ENCODE assay signal across 9 cellular contexts in genomic region chr20:64078934-64079272, GRCh38. TPM values are rescaled to one million over a fixed set of nuclear protein-coding genes. Genes with fewer than 3 reads are reported as not detected.
DNase-seq lines count a peak whose midpoint lies in the region; ATAC-seq and TF ChIP-seq lines count a peak whose summit lies in the region.
"Had no signal": no experiment of that assay in that cellular context is flagged by ENCODE, and none has a peak within 500 bp of the region (broad histone marks: within the 10 kb centered on the region; RNA-seq: fewer than 3 reads in every experiment).

No MANE protein-coding gene starts in this region.

- DNase-seq in SJSA1 (ENCODE audit: low read depth in 1 of 2, low spot score in 2 of 2) = no peak
- no peak for DNase-seq in fibroblast of lung (ENCODE audit: low read depth in 2 of 2)
- DNase-seq in psoas muscle = no peak
- no peak for DNase-seq in stimulated activated CD4-positive, alpha-beta T cell treated with anti-CD3 and anti-CD28 coated beads, Interleukin-12 subunit alpha, Interleukin-12 subunit beta, amount 100 ng/mL, for 4 hours
- DNase-seq in COLO668 (lab: John Stamatoyannopoulos, UW; ENCODE audit: unreplicated experiment) = no peak

- H4K20me1 ChIP-seq in DOHH2 (ENCODE audit: control insufficient read depth, insufficient read depth, low read depth, low read length) (no peaks in the 10 kb centered on the region), fibroblast of lung (ENCODE audit: control insufficient read depth, extremely low read depth, insufficient read depth, low read length) (no peaks in the 10 kb centered on the region)

- ATAC-seq in psoas muscle (no peak), HG02798 (IDR thresholded peaks at IDR 0.05; ENCODE audit: poor library complexity, unreplicated experiment) (no peak), HG02642 (IDR thresholded peaks at IDR 0.05; ENCODE audit: poor library complexity, unreplicated experiment) (no peak)

- peak overlapping the region; percentile 89 for H3K27ac ChIP-seq in DOHH2 (ENCODE audit: low read depth, low read length)
- no peak overlapping the region for H3K27ac ChIP-seq in SJSA1
- H3K27ac ChIP-seq in fibroblast of lung (ENCODE audit: insufficient read depth, low read length) = no peak overlapping the region
- peak overlapping the region; percentile 42 for H3K27ac ChIP-seq in psoas muscle

- H2AFZ ChIP-seq in fibroblast of lung (ENCODE audit: low read length) = no peak overlapping the region

- H3F3A ChIP-seq in DOHH2 (ENCODE audit: control insufficient read depth, insufficient read depth) = peaks cover 23% of the 10 kb centered on the region

- no peaks in the 10 kb centered on the region for H3K9me2 ChIP-seq in DOHH2 (replicated peaks; ENCODE audit: control insufficient read depth, low read length)

- H3K27me3 ChIP-seq in DOHH2 (ENCODE audit: control insufficient read depth, low read length) (peaks cover 13% of the 10 kb centered on the region), SJSA1 (replicated peaks) (peaks cover 10% of the 10 kb centered on the region), fibroblast of lung (ENCODE audit: control insufficient read depth, insufficient read depth, low read length) (peaks cover 4% of the 10 kb centered on the region), psoas muscle (ENCODE audit: insufficient read depth in 3 of 3, low read length in 2 of 3) (peaks cover 0 to 15% (median 2%) of the 10 kb centered on the region in 3 donors)

- intact Hi-C loops in psoas muscle (cut with DNase I) = no loop called here

- 22 to 45% (median 27%) methylated on average over 4 of the region's 4 CpGs for WGBS in psoas muscle, 3 donors

- H3K79me2 ChIP-seq in DOHH2 (ENCODE audit: control insufficient read depth, low read length) (peaks cover 25% of the 10 kb centered on the region), fibroblast of lung (ENCODE audit: control insufficient read depth, insufficient read depth, low read length) (no peaks in the 10 kb centered on the region)

- H3K36me3 ChIP-seq in DOHH2 (ENCODE audit: control insufficient read depth, low read length) = peaks cover 40% of the 10 kb centered on the region
- H3K36me3 ChIP-seq in SJSA1 = peaks cover 14% of the 10 kb centered on the region
- no peaks in the 10 kb centered on the region for H3K36me3 ChIP-seq in fibroblast of lung (ENCODE audit: control insufficient read depth, insufficient read depth, low read length)
- H3K36me3 ChIP-seq in psoas muscle (ENCODE audit: insufficient read depth in 1 of 2, low read depth in 1 of 2) = peaks cover 0 to 1% of the 10 kb centered on the region in 2 donors

- TF ChIP-seq CTCF in DOHH2 (IDR thresholded peaks at IDR 0.05; ENCODE audit: low read depth, low read length, poor library complexity, severe bottlenecking) (no peak), fibroblast of lung (conservative IDR thresholded peaks at IDR 0.05 in 1 of 2, IDR thresholded peaks at IDR 0.05 in 1 of 2; ENCODE audit: low read depth in 1 of 2, low read length in 2 of 2) (no peak), psoas muscle (IDR thresholded peaks at IDR 0.05) (no peak)

- peak overlapping the region; percentile 55 for H3K9ac ChIP-seq in fibroblast of lung (ENCODE audit: insufficient read depth, low read length)

- H3K9me3 ChIP-seq in DOHH2 (ENCODE audit: control insufficient read depth, insufficient read depth, low read length) (no peaks in the 10 kb centered on the region), SJSA1 (replicated peaks) (no peaks in the 10 kb centered on the region), fibroblast of lung (ENCODE audit: control insufficient read depth, insufficient read depth, low read depth, low read length) (no peaks in the 10 kb centered on the region), psoas muscle (no peaks in the 10 kb centered on the region)

- H3K4me2 ChIP-seq in DOHH2 (ENCODE audit: low read length) = peak overlapping the region; percentile 95
- peak overlapping the region; percentile 87 for H3K4me2 ChIP-seq in fibroblast of lung (ENCODE audit: extremely low read depth, insufficient read depth, low read length)

- H3K4me3 ChIP-seq in DOHH2 (ENCODE audit: low read length) = peak overlapping the region; percentile 99
- H3K4me3 ChIP-seq in SJSA1 = peak overlapping the region; percentile 60
- H3K4me3 ChIP-seq in fibroblast of lung (replicated peaks in 1 of 4; ENCODE audit: control extremely low read depth in 1 of 4, insufficient read depth in 1 of 4, low read depth in 3 of 4, low read length in 4 of 4) = peak overlapping the region; percentile 58 to 89 (median 76)
- H3K4me3 ChIP-seq in psoas muscle = peak overlapping the region; percentile 76

- H3K4me1 ChIP-seq in DOHH2 (ENCODE audit: control insufficient read depth, low read length) (peaks cover 58% of the 10 kb centered on the region), SJSA1 (replicated peaks) (peaks cover 48% of the 10 kb centered on the region), fibroblast of lung (ENCODE audit: control insufficient read depth, extremely low read depth, insufficient read depth, low read length) (peaks cover 10% of the 10 kb centered on the region), psoas muscle (peaks cover 16% of the 10 kb centered on the region)

RNA-seq across cellular contexts. Expression of gene RGS19, which starts 0.4 kb away (rescaled TPM):
- total RNA-seq in SJSA1 (2014; rRNA removed; shearing (Covaris generic)) = 18.5 and 21.3 TPM in 2 replicates
- total RNA-seq in fibroblast of lung = 9.1 and 11.6 TPM in 2 replicates
- polyA plus RNA-seq in fibroblast of lung = 5.5 and 5.8 TPM in 2 replicates
- polyA plus RNA-seq in fibroblast of lung (2012) = 8.9 and 9.8 TPM in 2 replicates
- polyA minus RNA-seq in fibroblast of lung (ENCODE audit: low replicate concordance) = 12.5 and 22.1 TPM in 2 replicates
- 1 to 10 TPM; 2.0 to 3.5 (median 2.4) TPM for total RNA-seq in psoas muscle
- polyA plus RNA-seq in psoas muscle = 1 to 10 TPM; 3.7 to 5.7 (median 3.8) TPM

RNA-seq across cellular contexts. Expression of gene OPRL1, which starts 1.0 kb away (rescaled TPM):
- 0.09 and 0.16 TPM in 2 replicates for total RNA-seq in SJSA1 (2014; rRNA removed; shearing (Covaris generic))
- total RNA-seq in fibroblast of lung (2.6 and 4.1 TPM in 2 replicates), psoas muscle (under 1 TPM; 0.17 to 0.94 (median 0.21) TPM)
- polyA plus RNA-seq in fibroblast of lung (0.17 and 0.49 TPM in 2 replicates), psoas muscle (under 1 TPM; 0.03 to 0.08 (median 0.08) TPM)
- 0.47 and 0.96 TPM in 2 replicates for polyA plus RNA-seq in fibroblast of lung (2012)
- polyA minus RNA-seq in fibroblast of lung (ENCODE audit: low replicate concordance) = 0.39 and 0.56 TPM in 2 replicates

RNA-seq across cellular contexts. Expression of gene LKAAEAR1, which starts 5.3 kb away (rescaled TPM):
- total RNA-seq in SJSA1 (2014; rRNA removed; shearing (Covaris generic)) = 0.24 and 6.6 TPM in 2 replicates
- not detected in 2 replicates for total RNA-seq in fibroblast of lung
- polyA plus RNA-seq in fibroblast of lung = not detected in 2 replicates
- not detected in 2 replicates for polyA plus RNA-seq in fibroblast of lung (2012)
- not detected in 2 replicates for polyA minus RNA-seq in fibroblast of lung (ENCODE audit: low replicate concordance)
- not detected for total RNA-seq in psoas muscle
- not detected for polyA plus RNA-seq in psoas muscle

RNA-seq across cellular contexts. Expression of gene TCEA2, which starts 15.9 kb away (rescaled TPM):
- total RNA-seq in SJSA1 (2014; rRNA removed; shearing (Covaris generic)) = 120 and 139 TPM in 2 replicates
- total RNA-seq in fibroblast of lung (23.9 and 25.2 TPM in 2 replicates), psoas muscle (10 to 100 TPM; 30.2 to 43.4 (median 37.6) TPM)
- polyA plus RNA-seq in fibroblast of lung (12.7 and 17.1 TPM in 2 replicates), psoas muscle (10 to 100 TPM; 15.1 to 24.9 (median 15.6) TPM)
- polyA plus RNA-seq in fibroblast of lung (2012) = 38.9 and 43.2 TPM in 2 replicates
- polyA minus RNA-seq in fibroblast of lung (ENCODE audit: low replicate concordance) = 26.2 and 46.1 TPM in 2 replicates

RNA-seq across cellular contexts. Expression of gene NPBWR2, which starts 28.5 kb away (rescaled TPM):
- not detected in 2 replicates for total RNA-seq in SJSA1 (2014; rRNA removed; shearing (Covaris generic))
- total RNA-seq in fibroblast of lung (not detected in 2 replicates), psoas muscle (not detected)
- polyA plus RNA-seq in fibroblast of lung (not detected in 2 replicates), psoas muscle (not detected)
- not detected in 2 replicates for polyA plus RNA-seq in fibroblast of lung (2012)
- polyA minus RNA-seq in fibroblast of lung (ENCODE audit: low replicate concordance) = not detected in 2 replicates
- total RNA-seq: SK-MEL-5 had no signal

Comparison
In these comparisons a context has a peak if more than half of its experiments do, and no peak if none do; other contexts are left out.
1. H3K27ac ChIP-seq: peak in DOHH2 (single experiment) and psoas muscle (single experiment); none in SJSA1 (single experiment) and fibroblast of lung (single experiment).
2. Peak in every context shown above with its lines, with median percentiles within 50 percentile points of each other: H3K4me3 ChIP-seq.